23 cellular contexts compared by ENCODE assay signal in genomic region chrX:9739130-9739529, GRCh38. TPM values are rescaled to one million over a fixed set of nuclear protein-coding genes. Genes with fewer than 3 reads are reported as not detected.
DNase-seq lines count a peak whose midpoint lies in the region; ATAC-seq, FAIRE-seq and TF ChIP-seq lines count a peak whose summit lies in the region.
"Had no signal": no experiment of that assay in that cellular context is flagged by ENCODE, and none has a peak within 500 bp of the region (broad histone marks: within the 10 kb centered on the region; RNA-seq: fewer than 3 reads in every experiment).

No MANE protein-coding gene starts in this region.

- CTCF ChIA-PET in GM12878 (lab: Yijun Ruan, JAX) = no interaction called here

- no peak overlapping the region for H3K27ac ChIP-seq in GM12878 (ENCODE audit: control insufficient read depth, insufficient read depth)
- H3K27ac ChIP-seq: A549; BLaER1 treated with 17β-estradiol and CSF1 and Interleukin-3, amounts not matched to agents 10 nM and 100 nM; GM23248 had no signal

- DNase-seq in NOMO-1 (lab: John Stamatoyannopoulos, UW; ENCODE audit: unreplicated experiment in 2 of 2) = peak; percentile 0 to 5
- DNase-seq in NOMO-1 treated with dmso at 0.1 percent for 144 hours (lab: John Stamatoyannopoulos, UW; ENCODE audit: unreplicated experiment) = no peak
- DNase-seq in GM12878 (ENCODE audit: low read depth, low spot score) = no peak
- peak; percentile 58 for DNase-seq in posterior vena cava (ENCODE audit: low spot score)
- no peak for DNase-seq in D721Med (ENCODE audit: insufficient read length, low spot score)
- DNase-seq in stimulated activated naive CD4-positive, alpha-beta T cell (lab: John Stamatoyannopoulos, UW) = no peak
- DNase-seq: 8988T; ACHN; AML-193; BE2C; CD4-positive, alpha-beta T cell; CD8-positive, alpha-beta memory T cell; DMS53; DMS79 treated with DMSO at 0.1 percent for 48 hours; GF-D8; GM23248; H7; HCEC 1CT had no signal

- no peaks in the 10 kb centered on the region for H3K27me3 ChIP-seq in GM12878 (replicated peaks in 1 of 2; ENCODE audit: control insufficient read depth in 2 of 2, insufficient read depth in 2 of 2, low read length in 1 of 2)
- H3K27me3 ChIP-seq: BE2C had no signal

- no peak for TF ChIP-seq EP300 in GM12878 (IDR thresholded peaks at IDR 0.05; ENCODE audit: borderline replicate concordance in 1 of 2, control insufficient read depth in 1 of 2, low read depth in 2 of 2, low read length in 2 of 2)

- H3K4me1 ChIP-seq in GM12878 (ENCODE audit: control insufficient read depth, insufficient read depth, low read length) = no peaks in the 10 kb centered on the region
- H3K4me1 ChIP-seq: A549, BE2C had no signal

- intact Hi-C loops in GM12878 (cut with micrococcal nuclease; ENCODE audit: unreplicated experiment) = no loop called here
- intact Hi-C loops in posterior vena cava (cut with DNase I) = no loop called here

- RAD21 ChIA-PET in GM12878 (lab: Charles Lee; ENCODE audit: unreplicated experiment) = no interaction called here

- H3K79me2 ChIP-seq in GM12878 (ENCODE audit: control insufficient read depth, insufficient read depth, low read length) = no peaks in the 10 kb centered on the region

- SMC1A ChIA-PET in GM12878 (lab: Charles Lee; ENCODE audit: uncharacterized antibody, unreplicated experiment) = interaction anchor here (1.0 kb wide), 2 partner anchors 15 to 317 kb away, joined by 3 read pairs; no protein-coding TSS in a partner anchor

- no peaks in the 10 kb centered on the region for H3K9me3 ChIP-seq in GM12878 (replicated peaks; ENCODE audit: control insufficient read depth, insufficient read depth, low read length)
- H3K9me3 ChIP-seq: A549, BE2C had no signal

- POLR2A ChIA-PET in GM12878 (lab: Charles Lee) = no interaction called here

- in situ Hi-C loops in GM12878 (cut with MboI) = no loop called here

- WGBS in GM12878 (ENCODE audit: insufficient coverage, insufficient replicate concordance, low lambda C conversion rate, missing lambda C conversion rate) = 8% methylated on average over 5 of the region's 5 CpGs

- no peaks in the 10 kb centered on the region for H3K36me3 ChIP-seq in GM12878 (ENCODE audit: control insufficient read depth in 2 of 2, insufficient read depth in 2 of 2, low read length in 1 of 2)
- H3K36me3 ChIP-seq: BE2C; BLaER1 treated with 17β-estradiol and CSF1 and Interleukin-3, amounts not matched to agents 10 nM and 100 nM had no signal

- no peak overlapping the region for H3K4me2 ChIP-seq in GM12878 (ENCODE audit: control insufficient read depth, insufficient read depth)
- H3K4me2 ChIP-seq: A549 had no signal

- no peaks in the 10 kb centered on the region for H4K20me1 ChIP-seq in GM12878 (ENCODE audit: control insufficient read depth, insufficient read depth)
- H4K20me1 ChIP-seq: BLaER1 treated with 17β-estradiol and CSF1 and Interleukin-3, amounts not matched to agents 10 nM and 100 nM had no signal

- ATAC-seq in GM12878 = peak; percentile 69
- ATAC-seq: A549 had no signal

- no peak for TF ChIP-seq CTCF in GM12878 (IDR thresholded peaks at IDR 0.05 in 2 of 3, conservative IDR thresholded peaks at IDR 0.05 in 1 of 3; ENCODE audit: control insufficient read depth in 2 of 3, extremely low read depth in 1 of 3, insufficient read depth in 1 of 3, low read depth in 3 of 3, low read length in 3 of 3)
- TF ChIP-seq CTCF in D721Med (IDR thresholded peaks at IDR 0.05; ENCODE audit: insufficient read depth, missing control alignments) = no peak

- no peak for TF ChIP-seq RAD21 in GM12878 (IDR thresholded peaks at IDR 0.05; ENCODE audit: insufficient read depth, low read depth, low read length)

- no peak for FAIRE-seq in GM12878 (lab: Jason Lieb, UNC)
- no peak for FAIRE-seq in D721Med (lab: Jason Lieb, UNC)
- FAIRE-seq: A549, GM12892, H1 had no signal

- TF ChIP-seq POLR2A in GM12878 (IDR thresholded peaks at IDR 0.05; ENCODE audit: low read depth, low read length) = no peak

- no peak overlapping the region for H3K9ac ChIP-seq in GM12878 (ENCODE audit: control insufficient read depth, insufficient read depth, low read length)
- H3K9ac ChIP-seq: BLaER1 treated with 17β-estradiol and CSF1 and Interleukin-3, amounts not matched to agents 10 nM and 100 nM; GM23248 had no signal

- H2AFZ ChIP-seq in GM12878 (ENCODE audit: control insufficient read depth, low read depth, low read length) = no peak overlapping the region
- H2AFZ ChIP-seq: GM23248 had no signal

- H3K4me3 ChIP-seq in GM12878 = no peak overlapping the region
- H3K4me3 ChIP-seq: A549; BLaER1 treated with 17β-estradiol and CSF1 and Interleukin-3, amounts not matched to agents 10 nM and 100 nM; GM23248 had no signal

- BruUV-seq in GM12878 (replicated peaks; lab: Mats Ljungman, UMichigan) = no TSS peak

TF ChIP-seq in GM12878, 131 proteins besides CTCF, POLR2A, EP300 and RAD21 (continues in another document):
- TF ChIP-seq PKNOX1 (IDR thresholded peaks at IDR 0.05) (peak; percentile 30; the same call in 1 of the 2 replicates), IKZF2 (IDR thresholded peaks at IDR 0.05) (0 out of 4 replicates have a peak, but pooled peaks of 1 of the 2 experiments have one; percentile 11), RFX5 (IDR thresholded peaks at IDR 0.05; ENCODE audit: low read depth, low read length) (no peak), SPI1 (IDR thresholded peaks at IDR 0.05; ENCODE audit: borderline replicate concordance, insufficient read depth, low read depth, low read length) (peak; percentile 92), EED (IDR thresholded peaks at IDR 0.05; ENCODE audit: low read depth) (0 out of 2 replicates have a peak, but pooled peaks have one; percentile 18)
- TF ChIP-seq, protein P1, sequence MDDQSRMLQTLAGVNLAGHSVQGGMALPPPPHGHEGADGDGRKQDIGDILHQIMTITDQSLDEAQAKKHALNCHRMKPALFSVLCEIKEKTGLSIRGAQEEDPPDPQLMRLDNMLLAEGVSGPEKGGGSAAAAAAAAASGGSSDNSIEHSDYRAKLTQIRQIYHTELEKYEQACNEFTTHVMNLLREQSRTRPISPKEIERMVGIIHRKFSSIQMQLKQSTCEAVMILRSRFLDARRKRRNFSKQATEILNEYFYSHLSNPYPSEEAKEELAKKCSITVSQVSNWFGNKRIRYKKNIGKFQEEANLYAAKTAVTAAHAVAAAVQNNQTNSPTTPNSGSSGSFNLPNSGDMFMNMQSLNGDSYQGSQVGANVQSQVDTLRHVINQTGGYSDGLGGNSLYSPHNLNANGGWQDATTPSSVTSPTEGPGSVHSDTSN (IDR thresholded peaks at IDR 0.05; ENCODE audit: insufficient replicate concordance, low read depth, low read length) = peak; percentile 68

RNA-seq across cellular contexts. Expression of gene GPR143, which starts 26.5 kb away (rescaled TPM):
- total RNA-seq in GM12878 (2013; cell fraction: nucleolus; rRNA removed) = not detected in 2 replicates
- total RNA-seq in GM12878 (2014; rRNA removed) (0.11 and 0.16 TPM in 2 replicates), GM12878 (2014; rRNA removed; fragmentation: Illumina TruSeq; extraction: Trizol) (not detected in 2 replicates), GM12878 (2021) (not detected in 2 replicates), posterior vena cava (1 to 10 TPM in 1 of 2 donors, not detected in 1; 1.1 TPM)
- polyA plus RNA-seq in GM12878 (2011; ENCODE audit: low read depth) = not detected
- polyA plus RNA-seq in GM12878 (2011; rRNA removed) (0.14 and 0.19 TPM in 2 replicates), GM12878 (2014; fragmentation: Illumina TruSeq; extraction: Trizol) (not detected in 2 replicates), GM12878 (2014; fragmentation: Nextera tagmentation; extraction: Ambion mirVana) (under 1 TPM; 0.05 to 0.31 TPM), GM12878 (2014; rRNA removed) (0.15 and 0.36 TPM in 2 replicates), GM12878 (2016; fragmentation: Nextera tagmentation; extraction: Ambion mirVana) (not detected)
- polyA plus RNA-seq in GM12878 (2011; cell fraction: cytosol; rRNA removed) = 0.07 and 0.10 TPM in 2 replicates
- polyA plus RNA-seq in GM12878 (2011; cell fraction: nucleus; rRNA removed) = 0.10 and 0.20 TPM in 2 replicates
- not detected in 2 replicates for polyA plus RNA-seq in GM12878 (2012)
- not detected in 2 replicates for polyA minus RNA-seq in GM12878 (2011; rRNA and poly(A)+ RNA removed)
- polyA minus RNA-seq in GM12878 (2011; cell fraction: cytosol; rRNA and poly(A)+ RNA removed) = not detected in 2 replicates
- not detected in 2 replicates for polyA minus RNA-seq in GM12878 (2011; cell fraction: nucleus; rRNA and poly(A)+ RNA removed)
- total RNA-seq: CD4-positive, alpha-beta T cell; CD8-positive, alpha-beta memory T cell; GM23248 had no signal
- polyA plus RNA-seq: A549, CD14-positive monocyte, GM23248 had no signal

RNA-seq across cellular contexts. Expression of gene SHROOM2, which starts 47.1 kb away (rescaled TPM):
- not detected in 2 replicates for total RNA-seq in GM12878 (2013; cell fraction: nucleolus; rRNA removed)
- 0.05 and 0.06 TPM in 2 replicates for total RNA-seq in GM12878 (2014; rRNA removed)
- under 0.01 and 0.05 TPM in 2 replicates for total RNA-seq in GM12878 (2014; rRNA removed; fragmentation: Illumina TruSeq; extraction: Trizol)
- total RNA-seq in GM12878 (2021) = 0.15 and 0.27 TPM in 2 replicates
- not detected for polyA plus RNA-seq in GM12878 (2011; ENCODE audit: low read depth)
- polyA plus RNA-seq in GM12878 (2011; rRNA removed) = 0.03 and 0.07 TPM in 2 replicates
- 0.03 and 0.10 TPM in 2 replicates for polyA plus RNA-seq in GM12878 (2011; cell fraction: cytosol; rRNA removed)
- 0.03 and 0.07 TPM in 2 replicates for polyA plus RNA-seq in GM12878 (2011; cell fraction: nucleus; rRNA removed)
- 0.04 TPM in 1 of 2 replicates, not detected in the other for polyA plus RNA-seq in GM12878 (2012)
- polyA plus RNA-seq in GM12878 (2014; fragmentation: Illumina TruSeq; extraction: Trizol) = 0.12 and 0.24 TPM in 2 replicates
- polyA plus RNA-seq in GM12878 (2014; fragmentation: Nextera tagmentation; extraction: Ambion mirVana) = not detected
- polyA plus RNA-seq in GM12878 (2014; rRNA removed) = 0.08 and 0.09 TPM in 2 replicates
- under 1 TPM; 0.09 to 0.12 TPM for polyA plus RNA-seq in GM12878 (2016; fragmentation: Nextera tagmentation; extraction: Ambion mirVana)
- 0.07 and 0.10 TPM in 2 replicates for polyA minus RNA-seq in GM12878 (2011; rRNA and poly(A)+ RNA removed)
- polyA minus RNA-seq in GM12878 (2011; cell fraction: cytosol; rRNA and poly(A)+ RNA removed) = not detected in 2 replicates
- 0.19 TPM in 1 of 2 replicates, not detected in the other for polyA minus RNA-seq in GM12878 (2011; cell fraction: nucleus; rRNA and poly(A)+ RNA removed)
- 1 to 10 TPM; 1.2 to 1.8 TPM for total RNA-seq in posterior vena cava
- total RNA-seq: CD4-positive, alpha-beta T cell; CD8-positive, alpha-beta memory T cell had no signal
- polyA plus RNA-seq: CD14-positive monocyte; CD8-positive, alpha-beta memory T cell had no signal

Comparison
In these comparisons a context has a peak if more than half of its experiments do, and no peak if none do; other contexts are left out.
1. DNase-seq: peak in NOMO-1 (2 of 2) and posterior vena cava (single experiment); none in NOMO-1 treated with dmso at 0.1 percent for 144 hours (single experiment), GM12878 (single experiment), D721Med (single experiment) and stimulated activated naive CD4-positive, alpha-beta T cell (0 of 6).